In the genomic region with DNA sequence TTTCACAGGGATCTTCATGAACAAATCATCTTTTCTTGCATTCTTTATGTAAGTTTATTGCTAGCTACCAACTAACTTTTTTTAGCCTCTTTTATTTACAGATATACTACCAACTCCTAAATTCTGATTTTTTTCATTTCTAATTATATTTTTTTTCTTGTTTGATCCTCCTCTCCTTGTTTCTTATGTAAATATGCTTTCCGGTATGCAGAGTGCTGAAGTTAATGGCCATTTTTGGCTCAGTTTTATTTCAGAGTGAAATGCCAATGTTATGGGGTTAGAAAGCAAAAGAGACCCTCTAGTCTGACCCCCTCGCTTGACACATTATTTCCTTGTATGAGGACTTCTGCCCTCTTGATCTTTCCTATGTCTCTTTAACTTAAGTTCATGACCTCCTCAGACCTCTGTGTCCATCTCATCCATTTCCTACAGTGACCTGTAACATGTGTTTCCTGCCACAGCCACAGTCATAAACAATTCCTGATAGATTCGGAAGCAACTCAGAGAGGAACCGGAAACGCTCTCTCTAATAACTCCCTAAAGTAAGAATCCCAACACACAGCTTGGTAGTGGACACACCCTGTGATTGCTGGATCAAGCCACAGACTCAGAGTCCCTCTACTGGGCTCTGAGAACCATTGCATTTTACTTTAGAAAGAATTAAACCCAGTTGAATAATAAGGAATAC, we compare ENCODE assay signal across 9 cellular contexts. TPM values are rescaled to one million over a fixed set of nuclear protein-coding genes. Genes with fewer than 3 reads are reported as not detected.
DNase-seq lines count a peak whose midpoint lies in the region; ATAC-seq and TF ChIP-seq lines count a peak whose summit lies in the region.
"Had no signal": no experiment of that assay in that cellular context is flagged by ENCODE, and none has a peak within 500 bp of the region (broad histone marks: within the 10 kb centered on the region; RNA-seq: fewer than 3 reads in every experiment).

No MANE protein-coding gene starts in this region.

- H3K27me3 ChIP-seq in esophagus muscularis mucosa: no peaks in the 10 kb centered on the region
- peaks cover 13% of the 10 kb centered on the region for H3K27me3 ChIP-seq in HAP-1 (ENCODE audit: low read depth)

- peaks cover 8 to 30% (median 10%) of the 10 kb centered on the region in 4 donors for H3K36me3 ChIP-seq in esophagus muscularis mucosa
- no peaks in the 10 kb centered on the region for H3K36me3 ChIP-seq in HAP-1 (replicated peaks)

- H3K9me3 Mint-ChIP-seq in nephron progenitor cell: no peaks in the 10 kb centered on the region

- no peak for TF ChIP-seq POLR2A in esophagus muscularis mucosa (IDR thresholded peaks at IDR 0.05; ENCODE audit: low read depth)

- DNase-seq in NCI-H82 (lab: John Stamatoyannopoulos, UW) (peak; percentile 77), NCI-H82 treated with DMSO at 0.1 percent for 48 hours (lab: John Stamatoyannopoulos, UW; ENCODE audit: unreplicated experiment) (no peak), SHP77 (lab: John Stamatoyannopoulos, UW) (peak; percentile 32 to 35), esophagus muscularis mucosa (ENCODE audit: extremely low spot score) (no peak), nephron progenitor cell (no peak), COLO668 (lab: John Stamatoyannopoulos, UW; ENCODE audit: unreplicated experiment) (no peak), HAP-1 (ENCODE audit: low spot score in 2 of 2) (no peak)
- DNase-seq: DND-41 had no signal

- H3K4me3 Mint-ChIP-seq in nephron progenitor cell: no peak overlapping the region

- ATAC-seq in GM21528 (IDR thresholded peaks at IDR 0.05; ENCODE audit: low FRiP score, unreplicated experiment): no peak

- TF ChIP-seq CTCF in esophagus muscularis mucosa (IDR thresholded peaks at IDR 0.05): peak; percentile 77 to 82 (median 78)
- peak; percentile 48 for TF ChIP-seq CTCF in nephron progenitor cell (IDR thresholded peaks at IDR 0.05)

- no peak overlapping the region for H3K27ac Mint-ChIP-seq in nephron progenitor cell

- H3K4me1 ChIP-seq in esophagus muscularis mucosa (peaks cover 24 to 36% (median 31%) of the 10 kb centered on the region in 4 donors), HAP-1 (no peaks in the 10 kb centered on the region)

- no peaks in the 10 kb centered on the region for H3K9me3 ChIP-seq in esophagus muscularis mucosa
- H3K9me3 ChIP-seq in HAP-1: no peaks in the 10 kb centered on the region

- H3K4me3 ChIP-seq in esophagus muscularis mucosa (no peak overlapping the region), HAP-1 (no peak overlapping the region)

- intact Hi-C loops in esophagus muscularis mucosa (cut with DNase I): loop anchor here (1.0 kb wide), 1 partner anchor 87 kb away; the partner anchor contains the start of gene ABLIM3

- WGBS in esophagus muscularis mucosa: 32% methylated on average over 5 of the region's 5 CpGs

- no peak for TF ChIP-seq EP300 in esophagus muscularis mucosa (IDR thresholded peaks at IDR 0.05)

- H3K27me3 Mint-ChIP-seq in nephron progenitor cell (ENCODE audit: low read depth, poor library complexity): peaks cover 32% of the 10 kb centered on the region

- in situ Hi-C loops in HAP-1 (cut with MboI; ENCODE audit: low sequenced_read_pairs): no loop called here

- H3K36me3 Mint-ChIP-seq in nephron progenitor cell (ENCODE audit: low read depth): no peaks in the 10 kb centered on the region

- H3K27ac ChIP-seq in esophagus muscularis mucosa (replicated peaks in 1 of 4): peak overlapping the region; percentile 42 to 63 (median 48)

- H3K4me1 Mint-ChIP-seq in nephron progenitor cell: peaks cover 5% of the 10 kb centered on the region

RNA-seq across cellular contexts. Expression of gene AFAP1L1, which starts 42.9 kb away (rescaled TPM):
- total RNA-seq in esophagus muscularis mucosa: 10 to 100 TPM in 3 of 4 donors, 1 to 10 TPM in 1; 10.0 to 23.8 (median 16.6) TPM

Comparison
In these comparisons a context has a peak if more than half of its experiments do, and no peak if none do; other contexts are left out.
1. DNase-seq: peak in NCI-H82 (single experiment) and SHP77 (2 of 2); none in NCI-H82 treated with DMSO at 0.1 percent for 48 hours (single experiment), esophagus muscularis mucosa (single experiment), nephron progenitor cell (single experiment), COLO668 (single experiment) and HAP-1 (0 of 2).